ENCODE assay signal across 9 cellular contexts in the genomic region with DNA sequence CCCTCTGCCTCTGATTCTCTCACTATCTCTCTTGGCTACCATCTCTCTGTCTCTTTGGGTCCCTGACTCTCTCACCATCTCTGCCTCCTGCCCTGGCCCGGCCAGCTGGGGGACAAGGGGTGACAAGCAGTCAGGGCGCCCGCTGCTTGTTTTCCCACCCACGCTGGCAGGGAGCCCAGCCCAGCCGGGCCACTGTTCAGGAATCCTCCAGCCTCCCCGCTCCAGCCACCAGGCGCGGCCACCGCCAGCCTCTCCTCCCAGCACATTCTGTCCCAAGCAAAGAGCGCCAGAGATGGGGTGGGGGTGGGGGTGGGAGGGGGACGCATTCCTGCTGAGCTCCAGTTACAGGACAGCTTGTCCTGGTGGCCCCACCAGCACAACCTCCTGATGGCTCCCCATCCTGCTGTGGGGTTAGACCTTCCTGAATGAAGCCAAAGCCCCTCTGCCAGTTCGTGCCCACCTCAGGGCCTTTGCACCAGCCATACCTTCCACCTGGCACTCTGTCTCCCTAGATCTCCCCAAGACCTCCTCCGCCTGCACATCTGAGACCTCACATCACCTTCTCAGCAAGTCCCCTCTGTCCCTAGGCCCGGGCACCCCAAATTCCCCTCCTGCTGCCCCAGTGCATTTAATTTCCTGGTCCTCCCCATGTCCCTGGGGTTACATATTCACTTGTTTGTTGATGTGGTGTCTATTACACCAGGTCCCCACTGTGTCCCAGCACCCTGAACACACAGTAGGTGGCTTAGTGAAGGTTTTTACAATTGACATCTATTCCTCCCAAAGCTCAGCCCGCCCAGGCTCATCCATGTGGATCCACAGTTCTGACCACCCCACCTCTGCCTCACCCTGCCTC. TPM values are rescaled to one million over a fixed set of nuclear protein-coding genes. Genes with fewer than 3 reads are reported as not detected.
DNase-seq lines count a peak whose midpoint lies in the region; ATAC-seq, FAIRE-seq and TF ChIP-seq lines count a peak whose summit lies in the region.
"Had no signal": no experiment of that assay in that cellular context is flagged by ENCODE, and none has a peak within 500 bp of the region (broad histone marks: within the 10 kb centered on the region; RNA-seq: fewer than 3 reads in every experiment).

No MANE protein-coding gene starts in this region.

- H3K9me3 Mint-ChIP-seq in brain = peaks cover 0 to 3% (median 0%) of the 10 kb centered on the region in 5 experiments
- H3K9me3 Mint-ChIP-seq: activated T-cell treated with anti-CD3 and anti-CD28 coated beads, Interleukin-2, amount 50 U/mL, for 4 hours had no signal

- H3K36me3 ChIP-seq in thoracic aorta = peaks cover 4% of the 10 kb centered on the region

- intact Hi-C loops in lower leg skin (cut with DNase I; ENCODE audit: low total_unique reads) = no loop called here

- no peaks in the 10 kb centered on the region for H3K27me3 ChIP-seq in thoracic aorta (replicated peaks; ENCODE audit: insufficient read depth)

- TF ChIP-seq POLR2A in lower leg skin (IDR thresholded peaks at IDR 0.05) = no peak

- ATAC-seq in thoracic aorta (ENCODE audit: insufficient number of reproducible peaks, low FRiP score, low read depth) (peak; percentile 19), GM21529 (IDR thresholded peaks at IDR 0.05; ENCODE audit: unreplicated experiment) (no peak)

- H3K27ac ChIP-seq in thoracic aorta = peak overlapping the region; percentile 93 to 98

- no peak for FAIRE-seq in HTR-8/SVneo (lab: Jason Lieb, UNC)

- no peak overlapping the region for H3K4me3 Mint-ChIP-seq in brain

- no peaks in the 10 kb centered on the region for H3K9me3 ChIP-seq in thoracic aorta

- peak overlapping the region in 3 of 5 experiments; percentile 0 to 26 (median 14) for H3K27ac Mint-ChIP-seq in brain

- H3K4me1 ChIP-seq in thoracic aorta (ENCODE audit: control insufficient read depth in 1 of 2, low read depth in 2 of 2) = peaks cover 72 to 89% of the 10 kb centered on the region in 2 donors

- DNase-seq in DMS 273 (lab: John Stamatoyannopoulos, UW; ENCODE audit: unreplicated experiment) = peak; percentile 71
- DNase-seq in DMS 273 treated with DMSO at 0.1 percent for 48 hours (lab: John Stamatoyannopoulos, UW) = no peak
- peak; percentile 78 to 98 for DNase-seq in lower leg skin (ENCODE audit: low spot score in 2 of 2)
- DNase-seq in thoracic aorta (ENCODE audit: low spot score) = peak; percentile 77
- DNase-seq in HTR-8/SVneo (ENCODE audit: insufficient read length, low spot score) = no peak
- no peak for DNase-seq in dedifferentiated amniotic fluid mesenchymal stem cell (ENCODE audit: extremely low spot score)

- H3K4me1 Mint-ChIP-seq in brain = peaks cover 6% of the 10 kb centered on the region

- H3K27me3 Mint-ChIP-seq in brain = peaks cover 11% of the 10 kb centered on the region

- no peaks in the 10 kb centered on the region for H3K36me3 Mint-ChIP-seq in brain

- WGBS in lower leg skin, 2 donors = 34 to 41% methylated on average over 14 to 15 of the region's 15 CpGs

- H3K4me3 ChIP-seq in lower leg skin (ENCODE audit: low read depth, poor library complexity, severe bottlenecking) (no peak overlapping the region), thoracic aorta (peak overlapping the region; percentile 51)

- TF ChIP-seq CTCF in brain (conservative IDR thresholded peaks at IDR 0.05) (no peak), lower leg skin (IDR thresholded peaks at IDR 0.05) (no peak), thoracic aorta (IDR thresholded peaks at IDR 0.05) (peak; percentile 44)

RNA-seq across cellular contexts. Expression of a gene that starts 12.5 kb away (rescaled TPM):
- polyA plus RNA-seq in brain (ENCODE audit: insufficient read depth, low read depth, low replicate concordance) = 36.6 TPM
- 10 to 100 TPM; 54.1 to 92.8 (median 73.5) TPM for total RNA-seq in lower leg skin
- 100 to 1,000 TPM; 114 to 151 TPM for total RNA-seq in thoracic aorta

RNA-seq across cellular contexts. Expression of a gene that starts 53.5 kb away (rescaled TPM):
- polyA plus RNA-seq in brain (ENCODE audit: insufficient read depth, low read depth, low replicate concordance) = 25.3 TPM
- under 1 TPM in 1 of 4 donors, not detected in 3; 0.36 TPM for total RNA-seq in lower leg skin
- under 1 TPM in 1 of 2 donors, not detected in 1; 0.99 TPM for total RNA-seq in thoracic aorta

Comparison
In these comparisons a context has a peak if more than half of its experiments do, and no peak if none do; other contexts are left out.
1. DNase-seq: peak in DMS 273 (single experiment), lower leg skin (2 of 2) and thoracic aorta (single experiment); none in DMS 273 treated with DMSO at 0.1 percent for 48 hours (single experiment), HTR-8/SVneo (single experiment) and dedifferentiated amniotic fluid mesenchymal stem cell (single experiment).